ENCODE assay signal across 18 cellular contexts in the genomic region with DNA sequence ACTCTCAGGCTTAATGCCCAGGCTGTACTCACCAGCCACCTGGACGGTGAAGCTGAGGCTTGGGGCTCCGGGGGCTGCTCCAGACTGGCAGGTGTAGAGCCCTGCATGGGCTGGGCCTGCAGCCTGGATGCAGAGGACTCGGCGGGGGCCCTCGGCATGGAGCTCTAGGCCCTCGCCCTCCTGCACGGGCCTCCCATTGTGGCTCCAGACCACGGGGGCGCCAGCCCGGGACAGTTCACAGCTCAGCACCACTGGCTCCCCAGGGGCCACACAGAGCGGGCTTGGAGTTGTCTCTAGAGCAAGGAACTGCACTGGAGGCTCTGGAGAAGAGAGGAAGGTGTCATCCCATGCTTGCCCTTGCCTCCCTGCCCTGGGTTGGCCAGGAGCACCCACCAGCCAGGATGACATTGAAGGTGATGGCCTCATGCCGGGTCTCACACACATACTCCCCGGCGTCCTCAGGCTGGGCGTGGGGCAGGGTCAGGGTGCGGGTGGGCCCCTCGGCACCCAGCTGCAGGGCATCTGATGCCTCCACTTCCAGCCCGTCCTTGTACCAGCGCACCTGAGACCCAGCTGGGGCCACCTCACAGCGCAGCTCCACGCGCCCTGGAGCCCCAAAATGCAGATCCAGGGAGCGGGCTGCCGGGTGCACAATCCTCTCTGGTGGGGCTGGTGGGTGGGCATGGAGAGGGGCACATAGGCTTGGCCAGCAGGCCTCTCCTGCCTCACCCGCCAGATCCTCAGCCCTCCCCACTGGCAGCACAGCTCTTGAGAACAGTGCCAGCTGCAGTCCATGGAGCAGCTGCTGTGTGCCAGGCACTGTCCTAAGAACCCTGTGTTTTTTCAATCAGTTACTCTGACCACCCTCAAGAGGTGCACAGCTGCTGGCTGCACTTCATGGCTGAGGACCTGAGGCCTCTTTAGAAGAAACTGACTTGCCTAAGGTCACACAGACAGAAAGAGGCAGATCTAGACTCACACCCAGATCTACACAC. TPM values are rescaled to one million over a fixed set of nuclear protein-coding genes. Genes with fewer than 3 reads are reported as not detected.
A peak's percentile ranks its signal among the peaks of the same experiment; 100 is the strongest.
DNase-seq lines count a peak whose midpoint lies in the region; ATAC-seq and TF ChIP-seq lines count a peak whose summit lies in the region.
"Had no signal": no experiment of that assay in that cellular context is flagged by ENCODE, and none has a peak within 500 bp of the region (broad histone marks: within the 10 kb centered on the region; RNA-seq: fewer than 3 reads in every experiment).

No MANE protein-coding gene starts in this region.

- 83 to 88% methylated on average over 6 to 25 of the region's 25 CpGs for WGBS in body of pancreas, 2 donors
- WGBS in endodermal cell (ENCODE audit: insufficient coverage in 1 of 2, insufficient read length in 1 of 2), 2 experiments = 90 to 92% methylated on average over 15 to 25 of the region's 25 CpGs

- H3K9me3 Mint-ChIP-seq in osteocyte (ENCODE audit: unreplicated experiment) (no peaks in the 10 kb centered on the region), endodermal cell (no peaks in the 10 kb centered on the region)
- H3K9me3 Mint-ChIP-seq: CD4-positive, CD25-positive, alpha-beta regulatory T cell; HFFc6 had no signal

- H3K36me3 Mint-ChIP-seq in osteocyte (ENCODE audit: unreplicated experiment) (peaks cover 9% of the 10 kb centered on the region), endodermal cell (ENCODE audit: low read depth) (peaks cover 42% of the 10 kb centered on the region)
- H3K36me3 Mint-ChIP-seq: CD4-positive, CD25-positive, alpha-beta regulatory T cell had no signal

- H3K36me3 ChIP-seq in body of pancreas (replicated peaks in 1 of 2; ENCODE audit: insufficient read depth in 1 of 2, low read depth in 2 of 2) = peaks cover 0 to 5% of the 10 kb centered on the region in 2 donors
- no peaks in the 10 kb centered on the region for H3K36me3 ChIP-seq in endodermal cell (ENCODE audit: control insufficient read depth, insufficient read depth, low read length)

- H3K27ac ChIP-seq in body of pancreas (no peak overlapping the region), endodermal cell (ENCODE audit: low read depth, low read length) (no peak overlapping the region)
- H3K27ac ChIP-seq: KMS-11 had no signal

- H3K9me3 ChIP-seq in body of pancreas = no peaks in the 10 kb centered on the region
- no peaks in the 10 kb centered on the region for H3K9me3 ChIP-seq in endodermal cell (ENCODE audit: control insufficient read depth, low read length)
- H3K9me3 ChIP-seq: Caco-2 had no signal

- H3K4me3 ChIP-seq in body of pancreas (no peak overlapping the region), endodermal cell (ENCODE audit: low read length) (no peak overlapping the region)

- no peak for TF ChIP-seq CTCF in body of pancreas (IDR thresholded peaks at IDR 0.05)
- TF ChIP-seq CTCF in osteocyte (IDR thresholded peaks at IDR 0.05) = no peak
- TF ChIP-seq CTCF in endodermal cell (conservative IDR thresholded peaks at IDR 0.05) = no peak

- DNase-seq in LHCN-M2 (ENCODE audit: low read depth) (peak; percentile 23), body of pancreas (peak; percentile 55 to 75 (median 66)), osteocyte (ENCODE audit: extremely low spot score, unreplicated experiment) (peak; percentile 83), endodermal cell (no peak)
- DNase-seq: Caco-2; CD4-positive, CD25-positive, alpha-beta regulatory T cell; DMS153; GOT3; HFFc6; NCI-H1048; NCI-H1436 treated with DMSO at 0.1 percent for 48 hours; NCI-H2029 treated with DMSO at 0.1 percent for 48 hours; NCI-H2171 treated with DMSO at 0.1 percent for 48 hours; NCI-H446 treated with DMSO at 0.1 percent for 48 hours; OCI-M1; RPMI8226 had no signal

- H3K9ac ChIP-seq in endodermal cell (ENCODE audit: extremely low read depth, low read length, poor library complexity, severe bottlenecking) = no peak overlapping the region
- H3K9ac ChIP-seq: KMS-11 had no signal

- intact Hi-C loops in body of pancreas (cut with DNase I) = no loop called here

- no peak overlapping the region for H3K4me3 Mint-ChIP-seq in osteocyte (ENCODE audit: unreplicated experiment)
- no peak overlapping the region for H3K4me3 Mint-ChIP-seq in endodermal cell
- H3K4me3 Mint-ChIP-seq: CD4-positive, CD25-positive, alpha-beta regulatory T cell; HFFc6 had no signal

- no peaks in the 10 kb centered on the region for H3K27me3 ChIP-seq in body of pancreas
- H3K27me3 ChIP-seq in endodermal cell (ENCODE audit: control insufficient read depth, insufficient read depth, low read length, poor library complexity, severe bottlenecking) = peaks cover 8% of the 10 kb centered on the region

- no peak overlapping the region for H3K27ac Mint-ChIP-seq in osteocyte (ENCODE audit: unreplicated experiment)
- no peak overlapping the region for H3K27ac Mint-ChIP-seq in endodermal cell
- H3K27ac Mint-ChIP-seq: CD4-positive, CD25-positive, alpha-beta regulatory T cell; HFFc6 had no signal

- peak; percentile 67 for ATAC-seq in body of pancreas
- ATAC-seq in HG03175 (IDR thresholded peaks at IDR 0.05; ENCODE audit: unreplicated experiment) = no peak

- peaks cover 18% of the 10 kb centered on the region for H3K4me1 ChIP-seq in body of pancreas
- H3K4me1 ChIP-seq in endodermal cell (ENCODE audit: control insufficient read depth, insufficient read depth, low read length) = peaks cover 8% of the 10 kb centered on the region

- H3K4me1 Mint-ChIP-seq in osteocyte (ENCODE audit: unreplicated experiment) = peaks cover 7% of the 10 kb centered on the region
- peaks cover 25% of the 10 kb centered on the region for H3K4me1 Mint-ChIP-seq in endodermal cell

- no peak for TF ChIP-seq POLR2A in body of pancreas (IDR thresholded peaks at IDR 0.05)

- H3K27me3 Mint-ChIP-seq in osteocyte (ENCODE audit: unreplicated experiment) (no peaks in the 10 kb centered on the region), endodermal cell (ENCODE audit: insufficient read depth) (peaks cover 17% of the 10 kb centered on the region)

RNA-seq across cellular contexts. Expression of a gene that starts 13.3 kb away (rescaled TPM):
- total RNA-seq in LHCN-M2 (2014; rRNA removed) (62.1 and 69.0 TPM in 2 replicates), body of pancreas (100 to 1,000 TPM; 119 to 185 TPM), osteocyte (168 and 174 TPM in 2 replicates), endodermal cell (100 to 1,000 TPM; 156 to 162 TPM)
- 76.6 TPM for polyA plus RNA-seq in LHCN-M2 (2012)
- 93.4 TPM for polyA plus RNA-seq in endodermal cell (2013, experiment 1 of 2)
- polyA plus RNA-seq in endodermal cell (2013, experiment 2 of 2) = 95.4 TPM
- polyA plus RNA-seq: CD4-positive, CD25-positive, alpha-beta regulatory T cell had no signal

RNA-seq across cellular contexts. Expression of a gene that starts 14.0 kb away (rescaled TPM):
- total RNA-seq in LHCN-M2 (2014; rRNA removed) = not detected in 2 replicates
- polyA plus RNA-seq in LHCN-M2 (2012) = 0.12 TPM
- total RNA-seq in body of pancreas = 1 to 10 TPM in 1 of 2 donors, under 1 TPM in 1; 0.66 to 1.6 TPM
- total RNA-seq in osteocyte = 1.2 and 1.4 TPM in 2 replicates
- total RNA-seq in endodermal cell = 1 to 10 TPM in 1 of 2 donors, under 1 TPM in 1; 0.48 to 1.5 TPM
- 0.61 TPM for polyA plus RNA-seq in endodermal cell (2013, experiment 1 of 2)
- polyA plus RNA-seq in endodermal cell (2013, experiment 2 of 2) = 0.75 TPM
- total RNA-seq: CD4-positive, CD25-positive, alpha-beta regulatory T cell had no signal
- polyA plus RNA-seq: CD4-positive, CD25-positive, alpha-beta regulatory T cell had no signal

RNA-seq across cellular contexts. Expression of a gene that starts 14.3 kb away (rescaled TPM):
- total RNA-seq in LHCN-M2 (2014; rRNA removed) (4.2 and 4.4 TPM in 2 replicates), body of pancreas (1 to 10 TPM; 3.3 to 5.7 TPM), osteocyte (5.3 and 6.7 TPM in 2 replicates), endodermal cell (1 to 10 TPM; 2.6 to 3.9 TPM)
- polyA plus RNA-seq in LHCN-M2 (2012) = 2.7 TPM
- 9.6 TPM for polyA plus RNA-seq in endodermal cell (2013, experiment 1 of 2)
- 5.3 TPM for polyA plus RNA-seq in endodermal cell (2013, experiment 2 of 2)
- polyA plus RNA-seq: CD4-positive, CD25-positive, alpha-beta regulatory T cell had no signal

RNA-seq across cellular contexts. Expression of a gene that starts 14.5 kb away (rescaled TPM):
- 246 and 264 TPM in 2 replicates for total RNA-seq in LHCN-M2 (2014; rRNA removed)
- polyA plus RNA-seq in LHCN-M2 (2012) = 100.0 TPM
- 100 to 1,000 TPM; 115 to 232 TPM for total RNA-seq in body of pancreas
- total RNA-seq in osteocyte = 144 and 151 TPM in 2 replicates
- total RNA-seq in endodermal cell = 10 to 100 TPM; 51.2 to 54.0 TPM
- polyA plus RNA-seq in endodermal cell (2013, experiment 1 of 2) = 26.1 TPM
- polyA plus RNA-seq in endodermal cell (2013, experiment 2 of 2) = 31.2 TPM

RNA-seq across cellular contexts. Expression of a gene that starts 39.6 kb away (rescaled TPM):
- total RNA-seq in LHCN-M2 (2014; rRNA removed) = 11.6 and 13.2 TPM in 2 replicates
- 12.3 TPM for polyA plus RNA-seq in LHCN-M2 (2012)
- total RNA-seq in body of pancreas = 10 to 100 TPM in 1 of 2 donors, 1 to 10 TPM in 1; 9.6 to 18.1 TPM
- total RNA-seq in osteocyte = 40.3 and 42.7 TPM in 2 replicates
- total RNA-seq in endodermal cell = 10 to 100 TPM; 27.3 to 31.1 TPM
- 36.2 TPM for polyA plus RNA-seq in endodermal cell (2013, experiment 1 of 2)
- polyA plus RNA-seq in endodermal cell (2013, experiment 2 of 2) = 29.6 TPM
